ENCODE assay signal across 17 cellular contexts in genomic region chr10:71092812-71093391, GRCh38.
DNase-seq lines count a peak whose midpoint lies in the region; ATAC-seq, FAIRE-seq and TF ChIP-seq lines count a peak whose summit lies in the region.
"Had no signal": no experiment of that assay in that cellular context is flagged by ENCODE, and none has a peak within 500 bp of the region (broad histone marks: within the 10 kb centered on the region; RNA-seq: fewer than 3 reads in every experiment).

No MANE protein-coding gene starts in this region.

- FAIRE-seq in GM12891 (lab: Jason Lieb, UNC) = no peak
- FAIRE-seq: islet of Langerhans had no signal

- H3K27me3 ChIP-seq in WERI-Rb-1 (ENCODE audit: insufficient read depth, low read depth, severe bottlenecking) (no peaks in the 10 kb centered on the region), prostate gland (replicated peaks; ENCODE audit: insufficient read depth) (no peaks in the 10 kb centered on the region)
- H3K27me3 ChIP-seq: ascending aorta, testis had no signal

- no peak for ATAC-seq in HG02588 (IDR thresholded peaks at IDR 0.05; ENCODE audit: unreplicated experiment)
- no peak for ATAC-seq in stimulated activated naive CD8-positive, alpha-beta T cell treated with anti-CD3 and anti-CD28 coated beads, Interleukin-15, Interleukin-2, amounts not matched to agents 100 U/mL and 50 U/mL, for 24 hours
- ATAC-seq: activated CD4-positive, alpha-beta T cell treated with anti-CD3 and anti-CD28 coated beads for 36 hours had no signal

- 42% methylated on average over 4 of the region's 4 CpGs for WGBS in prostate gland

- no peaks in the 10 kb centered on the region for H3K4me1 ChIP-seq in prostate gland (replicated peaks)
- H3K4me1 ChIP-seq: testis had no signal

- H3K27ac ChIP-seq in WERI-Rb-1 = no peak overlapping the region
- no peak overlapping the region for H3K27ac ChIP-seq in prostate gland
- H3K27ac ChIP-seq: KMS-11, testis had no signal

- H3K36me3 ChIP-seq in WERI-Rb-1 (no peaks in the 10 kb centered on the region), prostate gland (no peaks in the 10 kb centered on the region)
- H3K36me3 ChIP-seq: ascending aorta, heart right ventricle had no signal

- intact Hi-C loops in prostate gland (cut with DNase I) = no loop called here

- H3K4me3 ChIP-seq in WERI-Rb-1 (ENCODE audit: low read depth, low read length) (no peak overlapping the region), prostate gland (no peak overlapping the region)
- H3K4me3 ChIP-seq: ascending aorta, heart right ventricle, testis had no signal

- H3K9me3 ChIP-seq in WERI-Rb-1 (ENCODE audit: severe bottlenecking) = peaks cover 6% of the 10 kb centered on the region
- H3K9me3 ChIP-seq in prostate gland = no peaks in the 10 kb centered on the region
- H3K9me3 ChIP-seq: ascending aorta, heart right ventricle, testis had no signal

- TF ChIP-seq CTCF in WERI-Rb-1 (IDR thresholded peaks at IDR 0.05; ENCODE audit: low read depth, low read length) = no peak
- TF ChIP-seq CTCF in prostate gland (IDR thresholded peaks at IDR 0.05) = no peak

- DNase-seq in D341Med (ENCODE audit: low spot score) (peak; percentile 3), WERI-Rb-1 (peak; percentile 6), iPS-NIHi11 (ENCODE audit: low spot score) (peak; percentile 17), prostate gland (ENCODE audit: low spot score) (peak; percentile 21), GM12891 (ENCODE audit: insufficient read length, low spot score) (no peak)
- no peak for DNase-seq in stimulated activated naive CD8-positive, alpha-beta T cell treated with anti-CD3 and anti-CD28 coated beads, Interleukin-15, Interleukin-2, amounts not matched to agents 100 U/mL and 50 U/mL, for 24 hours
- DNase-seq in activated CD4-positive, alpha-beta T cell treated with anti-CD3 and anti-CD28 coated beads, Interleukin-2, amount 50 U/mL, for 1 hour = no peak
- DNase-seq: activated CD4-positive, alpha-beta T cell treated with anti-CD3 and anti-CD28 coated beads for 36 hours; activated naive CD4-positive, alpha-beta T cell treated with anti-CD3 and anti-CD28 coated beads, Interleukin-2, amount 10 ng/mL, durations not matched to agents 7 days and 5 days; CD4-positive, alpha-beta memory T cell; heart right ventricle; mesenchymal stem cell; testis had no signal

- TF ChIP-seq POLR2A in prostate gland (IDR thresholded peaks at IDR 0.05) (no peak), GM12891 (IDR thresholded peaks at IDR 0.05; ENCODE audit: low read depth, low read length) (no peak)

TF ChIP-seq in GM12891, 5 proteins besides CTCF, POLR2A, EP300 and RAD21:
- TF ChIP-seq POU2F2 (IDR thresholded peaks at IDR 0.05; ENCODE audit: low read depth, low read length) (no peak), SPI1 (IDR thresholded peaks at IDR 0.05; ENCODE audit: low read depth, low read length) (no peak), TAF1 (IDR thresholded peaks at IDR 0.05; ENCODE audit: low read depth, low read length) (no peak), PAX5 (IDR thresholded peaks at IDR 0.05; ENCODE audit: insufficient read depth, low read length, severe bottlenecking) (no peak), POLR2AphosphoS5 (IDR thresholded peaks at IDR 0.05; ENCODE audit: low read depth, low read length) (no peak)

Comparison
In these comparisons a context has a peak if more than half of its experiments do, and no peak if none do; other contexts are left out.
1. DNase-seq: peak in D341Med (single experiment), WERI-Rb-1 (single experiment), iPS-NIHi11 (single experiment) and prostate gland (single experiment); none in stimulated activated naive CD8-positive, alpha-beta T cell treated with anti-CD3 and anti-CD28 coated beads, Interleukin-15, Interleukin-2, amounts not matched to agents 100 U/mL and 50 U/mL, for 24 hours (single experiment), GM12891 (single experiment) and activated CD4-positive, alpha-beta T cell treated with anti-CD3 and anti-CD28 coated beads, Interleukin-2, amount 50 U/mL, for 1 hour (single experiment).